14 cellular contexts compared by ENCODE assay signal in genomic region chr12:62943779-62944395, GRCh38. TPM values are rescaled to one million over a fixed set of nuclear protein-coding genes. Genes with fewer than 3 reads are reported as not detected.
DNase-seq lines count a peak whose midpoint lies in the region; ATAC-seq, FAIRE-seq and TF ChIP-seq lines count a peak whose summit lies in the region.
"Had no signal": no experiment of that assay in that cellular context is flagged by ENCODE, and none has a peak within 500 bp of the region (broad histone marks: within the 10 kb centered on the region; RNA-seq: fewer than 3 reads in every experiment).

No MANE protein-coding gene starts in this region.

- TF ChIP-seq RAD21 in K562 (CRISPR knock-in tag; conservative IDR thresholded peaks at IDR 0.05 in 1 of 2, IDR thresholded peaks at IDR 0.05 in 1 of 2): no peak

- H3K27me3 ChIP-seq in PC-9 (ENCODE audit: insufficient read depth, low read depth) (no peaks in the 10 kb centered on the region), K562 (ENCODE audit: control insufficient read depth in 2 of 2, insufficient read depth in 2 of 2, low read length in 2 of 2) (no peaks in the 10 kb centered on the region), neural progenitor cell (no peaks in the 10 kb centered on the region)

- H3K27me3 Mint-ChIP-seq in neural progenitor cell (ENCODE audit: insufficient read depth, low read depth): peaks cover 8% of the 10 kb centered on the region
- peaks cover 16% of the 10 kb centered on the region for H3K27me3 Mint-ChIP-seq in T-helper 17 cell

- no peaks in the 10 kb centered on the region for H3K9me1 ChIP-seq in K562 (ENCODE audit: control insufficient read depth, insufficient read depth, low read length)

- H2AFZ ChIP-seq in PC-9 (peak overlapping the region; percentile 43; the same call in 1 of the 2 replicates), K562 (ENCODE audit: low read depth, low read length) (peak overlapping the region; percentile 48; the same call in 1 of the 2 replicates), neural progenitor cell (replicated peaks) (peak overlapping the region; percentile 39)

- BruUV-seq in PC-9 (replicated peaks; lab: Mats Ljungman, UMichigan) (no TSS peak), K562 (replicated peaks; lab: Mats Ljungman, UMichigan) (no TSS peak)

- H3K4me1 ChIP-seq in PC-9 (replicated peaks; ENCODE audit: insufficient read depth): no peaks in the 10 kb centered on the region
- peaks cover 0 to 5% of the 10 kb centered on the region in 2 experiments; a peak in 2 of 5 replicates for H3K4me1 ChIP-seq in K562 (replicated peaks in 1 of 2; ENCODE audit: control insufficient read depth in 2 of 2, insufficient read depth in 2 of 2, low read length in 2 of 2)
- H3K4me1 ChIP-seq in neural progenitor cell: no peaks in the 10 kb centered on the region

- H3K36me3 Mint-ChIP-seq in neural progenitor cell: no peaks in the 10 kb centered on the region
- no peaks in the 10 kb centered on the region for H3K36me3 Mint-ChIP-seq in T-helper 17 cell (ENCODE audit: low read depth)
- H3K36me3 Mint-ChIP-seq: CD14-positive monocyte; CD8-positive, alpha-beta T cell had no signal

- no peaks in the 10 kb centered on the region for H3K9me2 ChIP-seq in PC-9 (ENCODE audit: insufficient read depth)

- H3K27ac Mint-ChIP-seq in neural progenitor cell: no peak overlapping the region
- no peak overlapping the region for H3K27ac Mint-ChIP-seq in T-helper 17 cell
- H3K27ac Mint-ChIP-seq: CD14-positive monocyte; CD8-positive, alpha-beta T cell had no signal

- H3K9me3 Mint-ChIP-seq in neural progenitor cell: peaks cover 2% of the 10 kb centered on the region

- TF ChIP-seq POLR2A in K562 (conservative IDR thresholded peaks at IDR 0.05): no peak

- ATAC-seq in K562 (no peak), T-helper 17 cell (no peak), HG03025 (IDR thresholded peaks at IDR 0.05; ENCODE audit: low FRiP score, unreplicated experiment) (no peak), GM21515 (IDR thresholded peaks at IDR 0.05; ENCODE audit: unreplicated experiment) (no peak)
- ATAC-seq: CD8-positive, alpha-beta T cell; HCT116 had no signal

- CTCF ChIA-PET in PC-9 (lab: Charles Lee) (no interaction called here), K562 (lab: Yijun Ruan, JAX; ENCODE audit: low intra/inter-chr PET ratio) (no interaction called here)

- no peaks in the 10 kb centered on the region for H3K36me3 ChIP-seq in PC-9 (ENCODE audit: low read depth)
- no peaks in the 10 kb centered on the region for H3K36me3 ChIP-seq in K562 (ENCODE audit: control insufficient read depth, insufficient read depth, low read length)
- no peaks in the 10 kb centered on the region for H3K36me3 ChIP-seq in neural progenitor cell

- no peaks in the 10 kb centered on the region for H3K79me2 ChIP-seq in PC-9 (ENCODE audit: low read depth)
- no peaks in the 10 kb centered on the region for H3K79me2 ChIP-seq in K562 (ENCODE audit: control insufficient read depth, insufficient read depth, low read length)
- no peaks in the 10 kb centered on the region for H3K79me2 ChIP-seq in neural progenitor cell (ENCODE audit: low read depth)

- H3K27ac ChIP-seq in PC-9 (no peak overlapping the region), K562 (ENCODE audit: extremely low read depth, low read depth, low read length) (no peak overlapping the region), neural progenitor cell (no peak overlapping the region)

- no peaks in the 10 kb centered on the region for H4K20me1 ChIP-seq in PC-9 (ENCODE audit: insufficient read depth)
- no peaks in the 10 kb centered on the region for H4K20me1 ChIP-seq in K562 (replicated peaks; ENCODE audit: control insufficient read depth, insufficient read depth, low read length)
- H4K20me1 ChIP-seq in neural progenitor cell (ENCODE audit: low read depth): no peaks in the 10 kb centered on the region

- no peak for FAIRE-seq in K562 (lab: Jason Lieb, UNC)
- FAIRE-seq: D721Med had no signal

- H3K4me3 ChIP-seq in PC-9 (no peak overlapping the region), K562 (no peak overlapping the region), neural progenitor cell (no peak overlapping the region)

- WGBS in K562 (ENCODE audit: insufficient coverage, low coverage, missing lambda C conversion rate): 15% methylated on average over 3 of the region's 3 CpGs

- in situ Hi-C loops in K562 (cut with MboI): no loop called here

- no peak overlapping the region for H3K4me2 ChIP-seq in PC-9
- peak overlapping the region; percentile 38; the same call in 1 of the 2 replicates for H3K4me2 ChIP-seq in K562 (ENCODE audit: insufficient read depth, low read length)
- no peak overlapping the region for H3K4me2 ChIP-seq in neural progenitor cell

- H3K4me3 Mint-ChIP-seq in neural progenitor cell: no peak overlapping the region
- no peak overlapping the region for H3K4me3 Mint-ChIP-seq in T-helper 17 cell
- H3K4me3 Mint-ChIP-seq: CD14-positive monocyte; CD8-positive, alpha-beta T cell had no signal

- no peak overlapping the region for H3K9ac ChIP-seq in K562 (ENCODE audit: insufficient read depth in 1 of 2, low read depth in 2 of 2, low read length in 2 of 2)
- H3K9ac ChIP-seq in neural progenitor cell: no peak overlapping the region

- no peak for DNase-seq in PC-9
- DNase-seq in K562 (ENCODE audit: extremely low read depth in 1 of 4, low spot score in 3 of 4): peak in 2 of 4 experiments; percentile 18 to 25
- no peak for DNase-seq in neural progenitor cell (ENCODE audit: low spot score)
- no peak for DNase-seq in T-helper 17 cell
- DNase-seq: CD8-positive, alpha-beta T cell; COR-L47; DMS153; DND-41; GF-D8 had no signal

- H3K9me3 ChIP-seq in PC-9 (ENCODE audit: insufficient read depth, low read depth) (no peaks in the 10 kb centered on the region), K562 (replicated peaks; ENCODE audit: control insufficient read depth, insufficient read depth, low read depth, low read length) (no peaks in the 10 kb centered on the region), neural progenitor cell (ENCODE audit: low read depth) (no peaks in the 10 kb centered on the region), T-helper 17 cell (ENCODE audit: control insufficient read depth, low read length, poor library complexity, severe bottlenecking) (no peaks in the 10 kb centered on the region)

- H3K4me1 Mint-ChIP-seq in neural progenitor cell (no peaks in the 10 kb centered on the region), T-helper 17 cell (no peaks in the 10 kb centered on the region)
- H3K4me1 Mint-ChIP-seq: CD14-positive monocyte had no signal

- POLR2A ChIA-PET in PC-9 (lab: Charles Lee; ENCODE audit: unreplicated experiment) (no interaction called here), K562 (lab: Yijun Ruan, JAX) (interaction anchor here (0.6 to 1.7 kb wide), 2 partner anchors 8 to 11 kb away, joined by 3 to 7 read pairs; partner anchors contain the start of gene PPM1H)

- H3F3A ChIP-seq in PC-9 (ENCODE audit: insufficient read depth, low read depth) (no peaks in the 10 kb centered on the region), neural progenitor cell (ENCODE audit: low read depth) (no peaks in the 10 kb centered on the region)

- intact Hi-C loops in PC-9 (cut with micrococcal nuclease; ENCODE audit: unreplicated experiment) (no loop called here), K562 (cut with micrococcal nuclease) (no loop called here)

- TF ChIP-seq CTCF in PC-9 (conservative IDR thresholded peaks at IDR 0.05) (no peak), K562 (IDR thresholded peaks at IDR 0.05 in 2 of 3, conservative IDR thresholded peaks at IDR 0.05 in 1 of 3; ENCODE audit: insufficient read depth in 2 of 3, low read depth in 1 of 3, low read length in 3 of 3) (no peak), neural progenitor cell (IDR thresholded peaks at IDR 0.05) (no peak)

- no peak for TF ChIP-seq EP300 in K562 (IDR thresholded peaks at IDR 0.05; ENCODE audit: low read length)

TF ChIP-seq in K562, 482 proteins besides CTCF, POLR2A, EP300 and RAD21 (continues in another document):
- TF ChIP-seq CBFA2T2 (conservative IDR thresholded peaks at IDR 0.05) (peak; percentile 49; the same call in 1 of the 2 replicates), TEAD4 (IDR thresholded peaks at IDR 0.05; ENCODE audit: low read length) (peak; percentile 75), TEAD4 (CRISPR knock-in tag; IDR thresholded peaks at IDR 0.05; ENCODE audit: borderline replicate concordance) (no peak), TAL1 (IDR thresholded peaks at IDR 0.05) (peak; percentile 55), CBFA2T3 (IDR thresholded peaks at IDR 0.05) (peak; percentile 70), MNT (conservative IDR thresholded peaks at IDR 0.05) (no peak)

RNA-seq across cellular contexts. Expression of gene PPM1H, which starts 8.9 kb away (rescaled TPM):
- total RNA-seq in PC-9 (2021) (11.4 and 13.5 TPM in 2 replicates), K562 (2014; rRNA removed) (11.3 and 13.0 TPM in 2 replicates), K562 (2014; rRNA removed; fragmentation: Illumina TruSeq; extraction: Trizol) (13.7 and 17.2 TPM in 2 replicates), K562 (2015; rRNA removed; fragmentation: Illumina TruSeq; extraction: Trizol) (29.0 and 29.3 TPM in 2 replicates), K562 (2021) (21.5 and 23.0 TPM in 2 replicates), neural progenitor cell (ENCODE audit: low replicate concordance) (3.5 and 4.6 TPM in 2 replicates), T-helper 17 cell (under 1 TPM in 1 of 2 donors, not detected in 1; 0.31 TPM)
- 4.0 and 12.4 TPM in 2 replicates for total RNA-seq in K562 (2011; cell fraction: chromatin; rRNA removed; ENCODE audit: low replicate concordance)
- 5.7 and 6.2 TPM in 2 replicates for total RNA-seq in K562 (2011; cell fraction: nucleolus; rRNA removed)
- 5.2 and 6.4 TPM in 2 replicates for total RNA-seq in K562 (2011; cell fraction: nucleoplasm; rRNA removed)
- polyA plus RNA-seq in K562 (2011; rRNA removed) (4.8 and 6.1 TPM in 2 replicates), K562 (2014; fragmentation: Illumina TruSeq; extraction: Trizol) (11.1 and 11.6 TPM in 2 replicates), K562 (2014; fragmentation: Nextera tagmentation; extraction: Ambion mirVana) (1 to 10 TPM; 5.3 to 8.1 TPM), K562 (2014; rRNA removed) (9.3 and 9.7 TPM in 2 replicates)
- 4.5 and 5.7 TPM in 2 replicates for polyA plus RNA-seq in K562 (2011; cell fraction: cytosol; rRNA removed)
- polyA plus RNA-seq in K562 (2011; cell fraction: nucleus; rRNA removed): 3.7 and 4.0 TPM in 2 replicates
- 9.0 and 13.2 TPM in 2 replicates for polyA plus RNA-seq in K562 (2012)
- 10.7 and 12.0 TPM in 2 replicates for polyA minus RNA-seq in K562 (2011; rRNA and poly(A)+ RNA removed)
- polyA minus RNA-seq in K562 (2011; cell fraction: cytosol; rRNA and poly(A)+ RNA removed): 6.6 and 9.7 TPM in 2 replicates
- 5.8 and 6.6 TPM in 2 replicates for polyA minus RNA-seq in K562 (2011; cell fraction: nucleus; rRNA and poly(A)+ RNA removed)
- total RNA-seq: CD8-positive, alpha-beta T cell had no signal
